Comparison of ENCODE assay signal across 1 cellular context in the genomic region with DNA sequence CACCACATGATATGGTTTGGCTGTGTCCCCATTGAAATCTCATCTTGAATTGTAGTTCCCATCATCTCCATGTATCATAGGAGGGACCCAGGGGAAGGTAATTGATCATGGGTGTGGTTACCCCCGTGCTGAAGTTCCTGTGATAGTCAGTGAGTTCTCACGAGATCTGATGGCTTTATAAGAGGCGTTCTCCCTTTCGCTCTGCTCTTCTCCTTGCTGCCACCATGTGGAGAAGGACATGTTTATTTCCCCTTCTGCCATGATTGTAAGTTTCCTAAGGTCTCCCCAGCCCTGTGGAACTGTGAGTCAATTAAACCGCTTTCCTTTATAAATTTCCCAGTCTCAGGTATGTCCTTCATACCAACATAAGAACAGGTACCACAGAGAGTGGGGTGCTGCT.
TF ChIP-seq lines count a peak whose summit lies in the region.

No MANE protein-coding gene starts in this region.

TF ChIP-seq in GM12878, 131 proteins besides CTCF, POLR2A, EP300 and RAD21 (continued from another document):
- TF ChIP-seq, protein P1, sequence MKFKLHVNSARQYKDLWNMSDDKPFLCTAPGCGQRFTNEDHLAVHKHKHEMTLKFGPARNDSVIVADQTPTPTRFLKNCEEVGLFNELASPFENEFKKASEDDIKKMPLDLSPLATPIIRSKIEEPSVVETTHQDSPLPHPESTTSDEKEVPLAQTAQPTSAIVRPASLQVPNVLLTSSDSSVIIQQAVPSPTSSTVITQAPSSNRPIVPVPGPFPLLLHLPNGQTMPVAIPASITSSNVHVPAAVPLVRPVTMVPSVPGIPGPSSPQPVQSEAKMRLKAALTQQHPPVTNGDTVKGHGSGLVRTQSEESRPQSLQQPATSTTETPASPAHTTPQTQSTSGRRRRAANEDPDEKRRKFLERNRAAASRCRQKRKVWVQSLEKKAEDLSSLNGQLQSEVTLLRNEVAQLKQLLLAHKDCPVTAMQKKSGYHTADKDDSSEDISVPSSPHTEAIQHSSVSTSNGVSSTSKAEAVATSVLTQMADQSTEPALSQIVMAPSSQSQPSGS (IDR thresholded peaks at IDR 0.05; ENCODE audit: low read length): no peak
- TF ChIP-seq YY1 (IDR thresholded peaks at IDR 0.05; ENCODE audit: low read depth, low read length): no peak
- TF ChIP-seq SRF (IDR thresholded peaks at IDR 0.05; ENCODE audit: low read depth in 2 of 2, low read length in 2 of 2): no peak
- no peak for TF ChIP-seq RAD51 (IDR thresholded peaks at IDR 0.05)
- no peak for TF ChIP-seq BCLAF1 (IDR thresholded peaks at IDR 0.05)
- no peak for TF ChIP-seq STAT3 (IDR thresholded peaks at IDR 0.05; ENCODE audit: low read depth, low read length)
- TF ChIP-seq, protein P2, sequence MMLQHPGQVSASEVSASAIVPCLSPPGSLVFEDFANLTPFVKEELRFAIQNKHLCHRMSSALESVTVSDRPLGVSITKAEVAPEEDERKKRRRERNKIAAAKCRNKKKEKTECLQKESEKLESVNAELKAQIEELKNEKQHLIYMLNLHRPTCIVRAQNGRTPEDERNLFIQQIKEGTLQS (IDR thresholded peaks at IDR 0.05; ENCODE audit: borderline replicate concordance, extremely low read depth, low read depth, low read length): no peak
- TF ChIP-seq SREBF1 (IDR thresholded peaks at IDR 0.05; ENCODE audit: low read length): no peak
- TF ChIP-seq BACH1 (IDR thresholded peaks at IDR 0.05; ENCODE audit: borderline replicate concordance): no peak
